In genomic region chr6:5004373-5005037, GRCh38 we compare ENCODE assay signal across 1 cellular context.
TF ChIP-seq lines count a peak whose summit lies in the region.

No MANE protein-coding gene starts in this region.

TF ChIP-seq in HepG2, 621 proteins besides CTCF, POLR2A, EP300 and RAD21 (continued from another document and continues in another):
- no peak for TF ChIP-seq ZBTB39 (CRISPR knock-in tag; IDR thresholded peaks at IDR 0.05)
- TF ChIP-seq, protein P1, sequence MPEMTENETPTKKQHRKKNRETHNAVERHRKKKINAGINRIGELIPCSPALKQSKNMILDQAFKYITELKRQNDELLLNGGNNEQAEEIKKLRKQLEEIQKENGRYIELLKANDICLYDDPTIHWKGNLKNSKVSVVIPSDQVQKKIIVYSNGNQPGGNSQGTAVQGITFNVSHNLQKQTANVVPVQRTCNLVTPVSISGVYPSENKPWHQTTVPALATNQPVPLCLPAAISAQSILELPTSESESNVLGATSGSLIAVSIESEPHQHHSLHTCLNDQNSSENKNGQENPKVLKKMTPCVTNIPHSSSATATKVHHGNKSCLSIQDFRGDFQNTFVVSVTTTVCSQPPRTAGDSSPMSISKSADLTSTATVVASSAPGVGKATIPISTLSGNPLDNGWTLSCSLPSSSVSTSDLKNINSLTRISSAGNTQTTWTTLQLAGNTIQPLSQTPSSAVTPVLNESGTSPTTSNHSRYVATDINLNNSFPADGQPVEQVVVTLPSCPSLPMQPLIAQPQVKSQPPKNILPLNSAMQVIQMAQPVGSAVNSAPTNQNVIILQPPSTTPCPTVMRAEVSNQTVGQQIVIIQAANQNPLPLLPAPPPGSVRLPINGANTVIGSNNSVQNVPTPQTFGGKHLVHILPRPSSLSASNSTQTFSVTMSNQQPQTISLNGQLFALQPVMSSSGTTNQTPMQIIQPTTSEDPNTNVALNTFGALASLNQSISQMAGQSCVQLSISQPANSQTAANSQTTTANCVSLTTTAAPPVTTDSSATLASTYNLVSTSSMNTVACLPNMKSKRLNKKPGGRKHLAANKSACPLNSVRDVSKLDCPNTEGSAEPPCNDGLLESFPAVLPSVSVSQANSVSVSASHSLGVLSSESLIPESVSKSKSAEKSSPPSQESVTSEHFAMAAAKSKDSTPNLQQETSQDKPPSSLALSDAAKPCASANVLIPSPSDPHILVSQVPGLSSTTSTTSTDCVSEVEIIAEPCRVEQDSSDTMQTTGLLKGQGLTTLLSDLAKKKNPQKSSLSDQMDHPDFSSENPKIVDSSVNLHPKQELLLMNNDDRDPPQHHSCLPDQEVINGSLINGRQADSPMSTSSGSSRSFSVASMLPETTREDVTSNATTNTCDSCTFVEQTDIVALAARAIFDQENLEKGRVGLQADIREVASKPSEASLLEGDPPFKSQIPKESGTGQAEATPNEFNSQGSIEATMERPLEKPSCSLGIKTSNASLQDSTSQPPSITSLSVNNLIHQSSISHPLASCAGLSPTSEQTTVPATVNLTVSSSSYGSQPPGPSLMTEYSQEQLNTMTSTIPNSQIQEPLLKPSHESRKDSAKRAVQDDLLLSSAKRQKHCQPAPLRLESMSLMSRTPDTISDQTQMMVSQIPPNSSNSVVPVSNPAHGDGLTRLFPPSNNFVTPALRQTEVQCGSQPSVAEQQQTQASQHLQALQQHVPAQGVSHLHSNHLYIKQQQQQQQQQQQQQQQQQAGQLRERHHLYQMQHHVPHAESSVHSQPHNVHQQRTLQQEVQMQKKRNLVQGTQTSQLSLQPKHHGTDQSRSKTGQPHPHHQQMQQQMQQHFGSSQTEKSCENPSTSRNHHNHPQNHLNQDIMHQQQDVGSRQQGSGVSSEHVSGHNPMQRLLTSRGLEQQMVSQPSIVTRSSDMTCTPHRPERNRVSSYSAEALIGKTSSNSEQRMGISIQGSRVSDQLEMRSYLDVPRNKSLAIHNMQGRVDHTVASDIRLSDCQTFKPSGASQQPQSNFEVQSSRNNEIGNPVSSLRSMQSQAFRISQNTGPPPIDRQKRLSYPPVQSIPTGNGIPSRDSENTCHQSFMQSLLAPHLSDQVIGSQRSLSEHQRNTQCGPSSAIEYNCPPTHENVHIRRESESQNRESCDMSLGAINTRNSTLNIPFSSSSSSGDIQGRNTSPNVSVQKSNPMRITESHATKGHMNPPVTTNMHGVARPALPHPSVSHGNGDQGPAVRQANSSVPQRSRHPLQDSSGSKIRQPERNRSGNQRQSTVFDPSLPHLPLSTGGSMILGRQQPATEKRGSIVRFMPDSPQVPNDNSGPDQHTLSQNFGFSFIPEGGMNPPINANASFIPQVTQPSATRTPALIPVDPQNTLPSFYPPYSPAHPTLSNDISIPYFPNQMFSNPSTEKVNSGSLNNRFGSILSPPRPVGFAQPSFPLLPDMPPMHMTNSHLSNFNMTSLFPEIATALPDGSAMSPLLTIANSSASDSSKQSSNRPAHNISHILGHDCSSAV (CRISPR knock-in tag; IDR thresholded peaks at IDR 0.05; ENCODE audit: borderline replicate concordance), result no peak
- no peak for TF ChIP-seq SRY (CRISPR knock-in tag; IDR thresholded peaks at IDR 0.05)
- 0 out of 2 replicates have a peak, but pooled peaks have one; percentile 14 for TF ChIP-seq NFYC (CRISPR knock-in tag; IDR thresholded peaks at IDR 0.05)
- TF ChIP-seq ARHGAP35 (CRISPR knock-in tag; IDR thresholded peaks at IDR 0.05; ENCODE audit: borderline replicate concordance), result no peak
- TF ChIP-seq CCDC6 (CRISPR knock-in tag; IDR thresholded peaks at IDR 0.05), result no peak; the same call in 1 of the 2 replicates
- no peak for TF ChIP-seq PAWR (CRISPR knock-in tag; IDR thresholded peaks at IDR 0.05; ENCODE audit: borderline replicate concordance)
- no peak for TF ChIP-seq RARA (CRISPR knock-in tag; IDR thresholded peaks at IDR 0.05)
- no peak for TF ChIP-seq SRF (IDR thresholded peaks at IDR 0.05; ENCODE audit: low read depth, low read length)
- TF ChIP-seq XRCC5 (optimal IDR thresholded peaks at IDR 0.05; ENCODE audit: low read length), result no peak
- no peak for TF ChIP-seq ZNF143 (CRISPR knock-in tag; IDR thresholded peaks at IDR 0.05)
- TF ChIP-seq ZNF567 (CRISPR knock-in tag; IDR thresholded peaks at IDR 0.05; ENCODE audit: borderline replicate concordance), result no peak
- TF ChIP-seq SAP130 (CRISPR knock-in tag; IDR thresholded peaks at IDR 0.05; ENCODE audit: low read depth), result no peak
- no peak for TF ChIP-seq ZNF430 (CRISPR knock-in tag; IDR thresholded peaks at IDR 0.05)
- TF ChIP-seq DPF2 (CRISPR knock-in tag; IDR thresholded peaks at IDR 0.05; ENCODE audit: borderline replicate concordance, low read depth), result no peak
- peak; percentile 24; the same call in 1 of the 2 replicates for TF ChIP-seq ZNF138 (CRISPR knock-in tag; IDR thresholded peaks at IDR 0.05; ENCODE audit: low read depth)
- TF ChIP-seq HES4 (CRISPR knock-in tag; IDR thresholded peaks at IDR 0.05; ENCODE audit: borderline replicate concordance), result no peak
- TF ChIP-seq, protein P2, sequence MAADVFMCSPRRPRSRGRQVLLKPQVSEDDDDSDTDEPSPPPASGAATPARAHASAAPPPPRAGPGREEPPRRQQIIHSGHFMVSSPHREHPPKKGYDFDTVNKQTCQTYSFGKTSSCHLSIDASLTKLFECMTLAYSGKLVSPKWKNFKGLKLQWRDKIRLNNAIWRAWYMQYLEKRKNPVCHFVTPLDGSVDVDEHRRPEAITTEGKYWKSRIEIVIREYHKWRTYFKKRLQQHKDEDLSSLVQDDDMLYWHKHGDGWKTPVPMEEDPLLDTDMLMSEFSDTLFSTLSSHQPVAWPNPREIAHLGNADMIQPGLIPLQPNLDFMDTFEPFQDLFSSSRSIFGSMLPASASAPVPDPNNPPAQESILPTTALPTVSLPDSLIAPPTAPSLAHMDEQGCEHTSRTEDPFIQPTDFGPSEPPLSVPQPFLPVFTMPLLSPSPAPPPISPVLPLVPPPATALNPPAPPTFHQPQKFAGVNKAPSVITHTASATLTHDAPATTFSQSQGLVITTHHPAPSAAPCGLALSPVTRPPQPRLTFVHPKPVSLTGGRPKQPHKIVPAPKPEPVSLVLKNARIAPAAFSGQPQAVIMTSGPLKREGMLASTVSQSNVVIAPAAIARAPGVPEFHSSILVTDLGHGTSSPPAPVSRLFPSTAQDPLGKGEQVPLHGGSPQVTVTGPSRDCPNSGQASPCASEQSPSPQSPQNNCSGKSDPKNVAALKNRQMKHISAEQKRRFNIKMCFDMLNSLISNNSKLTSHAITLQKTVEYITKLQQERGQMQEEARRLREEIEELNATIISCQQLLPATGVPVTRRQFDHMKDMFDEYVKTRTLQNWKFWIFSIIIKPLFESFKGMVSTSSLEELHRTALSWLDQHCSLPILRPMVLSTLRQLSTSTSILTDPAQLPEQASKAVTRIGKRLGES (CRISPR knock-in tag; IDR thresholded peaks at IDR 0.05; ENCODE audit: borderline replicate concordance), result 0 out of 2 replicates have a peak, but pooled peaks have one; percentile 11
- TF ChIP-seq GTF3A (CRISPR knock-in tag; conservative IDR thresholded peaks at IDR 0.05), result no peak
- TF ChIP-seq CBX5 (CRISPR knock-in tag; IDR thresholded peaks at IDR 0.05; ENCODE audit: borderline replicate concordance), result no peak
- no peak for TF ChIP-seq NFIB (CRISPR knock-in tag; IDR thresholded peaks at IDR 0.05; ENCODE audit: borderline replicate concordance)
- TF ChIP-seq RNF2 (conservative IDR thresholded peaks at IDR 0.05; ENCODE audit: low read depth), result no peak
- TF ChIP-seq ESRRA (CRISPR knock-in tag; IDR thresholded peaks at IDR 0.05; ENCODE audit: low read depth), result no peak
- no peak for TF ChIP-seq PRDM15 (CRISPR knock-in tag; IDR thresholded peaks at IDR 0.05)
- no peak for TF ChIP-seq ZBTB1 (CRISPR knock-in tag; IDR thresholded peaks at IDR 0.05; ENCODE audit: borderline replicate concordance)
- no peak for TF ChIP-seq ARNTL (CRISPR knock-in tag; IDR thresholded peaks at IDR 0.05)
- TF ChIP-seq NR2F2 (IDR thresholded peaks at IDR 0.05; ENCODE audit: borderline replicate concordance, low read depth), result 0 out of 2 replicates have a peak, but pooled peaks have one; percentile 23
- no peak for TF ChIP-seq HNRNPLL (IDR thresholded peaks at IDR 0.05; ENCODE audit: low read depth, low read length, poor library complexity, severe bottlenecking)
- no peak for TF ChIP-seq MAFF (IDR thresholded peaks at IDR 0.05; ENCODE audit: low read depth, low read length)
- TF ChIP-seq, protein P3, sequence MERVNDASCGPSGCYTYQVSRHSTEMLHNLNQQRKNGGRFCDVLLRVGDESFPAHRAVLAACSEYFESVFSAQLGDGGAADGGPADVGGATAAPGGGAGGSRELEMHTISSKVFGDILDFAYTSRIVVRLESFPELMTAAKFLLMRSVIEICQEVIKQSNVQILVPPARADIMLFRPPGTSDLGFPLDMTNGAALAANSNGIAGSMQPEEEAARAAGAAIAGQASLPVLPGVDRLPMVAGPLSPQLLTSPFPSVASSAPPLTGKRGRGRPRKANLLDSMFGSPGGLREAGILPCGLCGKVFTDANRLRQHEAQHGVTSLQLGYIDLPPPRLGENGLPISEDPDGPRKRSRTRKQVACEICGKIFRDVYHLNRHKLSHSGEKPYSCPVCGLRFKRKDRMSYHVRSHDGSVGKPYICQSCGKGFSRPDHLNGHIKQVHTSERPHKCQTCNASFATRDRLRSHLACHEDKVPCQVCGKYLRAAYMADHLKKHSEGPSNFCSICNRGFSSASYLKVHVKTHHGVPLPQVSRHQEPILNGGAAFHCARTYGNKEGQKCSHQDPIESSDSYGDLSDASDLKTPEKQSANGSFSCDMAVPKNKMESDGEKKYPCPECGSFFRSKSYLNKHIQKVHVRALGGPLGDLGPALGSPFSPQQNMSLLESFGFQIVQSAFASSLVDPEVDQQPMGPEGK (CRISPR knock-in tag; IDR thresholded peaks at IDR 0.05), result peak; percentile 46; the same call in 1 of the 2 replicates
- no peak; the same call in 1 of the 2 replicates for TF ChIP-seq FOXA3 (CRISPR knock-in tag; IDR thresholded peaks at IDR 0.05)
- 0 out of 2 replicates have a peak, but pooled peaks have one; percentile 6 for TF ChIP-seq ZNF609 (CRISPR knock-in tag; IDR thresholded peaks at IDR 0.05; ENCODE audit: borderline replicate concordance)
